In the genomic region with DNA sequence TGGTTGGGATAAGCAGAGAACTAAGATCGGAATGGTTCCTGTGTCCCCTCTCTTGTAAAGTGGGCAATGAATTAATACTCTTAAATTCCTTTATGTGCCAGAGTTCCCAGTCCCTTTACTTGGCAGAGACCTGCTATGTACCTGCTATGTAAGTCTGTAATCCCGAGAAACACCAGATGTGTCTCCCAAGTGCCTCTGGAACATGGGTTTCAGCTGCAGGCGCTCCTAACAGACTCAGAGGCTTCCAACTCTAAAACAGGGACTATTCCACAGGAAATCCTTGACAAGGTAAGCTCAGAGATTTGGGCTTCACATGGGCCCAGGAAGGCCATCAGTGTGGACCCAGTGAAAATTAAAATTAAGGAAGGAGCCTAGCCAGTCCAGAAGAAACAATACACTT, we compare ENCODE assay signal across 23 cellular contexts.
A peak's percentile ranks its signal among the peaks of the same experiment; 100 is the strongest.
DNase-seq lines count a peak whose midpoint lies in the region; ATAC-seq and TF ChIP-seq lines count a peak whose summit lies in the region.
"Had no signal": no experiment of that assay in that cellular context is flagged by ENCODE, and none has a peak within 500 bp of the region (broad histone marks: within the 10 kb centered on the region; RNA-seq: fewer than 3 reads in every experiment).

No MANE protein-coding gene starts in this region.

- H3K36me3 Mint-ChIP-seq in H9 (ENCODE audit: insufficient read depth in 1 of 3, low read depth in 3 of 3): peaks cover 0 to 14% (median under 1%) of the 10 kb centered on the region in 3 experiments; a peak in 3 of 7 replicates
- H3K36me3 Mint-ChIP-seq: activated naive CD4-positive, alpha-beta T cell treated with anti-CD3 and anti-CD28 coated beads, Interleukin-2, amount 50 U/mL, for 24 hours; IgD-negative memory B cell; type B pancreatic cell had no signal

- H3K27me3 ChIP-seq in BJ (ENCODE audit: control insufficient read depth, insufficient read depth, low read length) (no peaks in the 10 kb centered on the region), H9 (ENCODE audit: insufficient read depth, low read length) (no peaks in the 10 kb centered on the region), gastrocnemius medialis (no peaks in the 10 kb centered on the region)
- H3K27me3 ChIP-seq: esophagus muscularis mucosa, stomach had no signal

- peaks cover 43 to 70% of the 10 kb centered on the region in 2 experiments for H3K4me1 Mint-ChIP-seq in H9
- H3K4me1 Mint-ChIP-seq: activated naive CD4-positive, alpha-beta T cell treated with anti-CD3 and anti-CD28 coated beads, Interleukin-2, amount 50 U/mL, for 24 hours; CD8-positive, alpha-beta memory T cell had no signal

- peaks cover 4% of the 10 kb centered on the region; the same call in 1 of the 2 replicates for H3K4me1 ChIP-seq in H9 (ENCODE audit: insufficient read depth, low read length)
- peaks cover 38 to 43% of the 10 kb centered on the region in 2 donors for H3K4me1 ChIP-seq in gastrocnemius medialis
- H3K4me1 ChIP-seq: stomach had no signal

- no peak overlapping the region for H3K14ac ChIP-seq in H9 (ENCODE audit: insufficient read depth, low read length)

- no peak for TF ChIP-seq POLR2A in gastrocnemius medialis (IDR thresholded peaks at IDR 0.05)

- no peak overlapping the region for H4K8ac ChIP-seq in H9 (replicated peaks; ENCODE audit: insufficient read length, low read depth, low read length)

- TF ChIP-seq CTCF in BJ (IDR thresholded peaks at IDR 0.05; ENCODE audit: insufficient read depth, low read depth, low read length): peak; percentile 8; the same call in 1 of the 2 replicates
- TF ChIP-seq CTCF in H9 (conservative IDR thresholded peaks at IDR 0.05): peak; percentile 38; the same call in 2 of the 3 replicates
- TF ChIP-seq CTCF in choroid plexus epithelial cell (conservative IDR thresholded peaks at IDR 0.05; ENCODE audit: low read depth, low read length): peak; percentile 7
- TF ChIP-seq CTCF in gastrocnemius medialis (IDR thresholded peaks at IDR 0.05 in 4 of 5, conservative IDR thresholded peaks at IDR 0.05 in 1 of 5): no peak

- no peak overlapping the region for H3K23ac ChIP-seq in H9 (ENCODE audit: insufficient read length, low read depth, low read length)

- H3K36me3 ChIP-seq in BJ (ENCODE audit: control insufficient read depth, insufficient read depth, low read length) (no peaks in the 10 kb centered on the region), gastrocnemius medialis (no peaks in the 10 kb centered on the region)
- H3K36me3 ChIP-seq: esophagus muscularis mucosa, stomach had no signal

- ATAC-seq in HG03139 (IDR thresholded peaks at IDR 0.05; ENCODE audit: unreplicated experiment): no peak
- no peak for ATAC-seq in gastrocnemius medialis

- H3K27me3 Mint-ChIP-seq in H9 (ENCODE audit: low read depth): no peaks in the 10 kb centered on the region; the same call in 1 of the 2 replicates
- H3K27me3 Mint-ChIP-seq: activated naive CD4-positive, alpha-beta T cell treated with anti-CD3 and anti-CD28 coated beads, Interleukin-2, amount 50 U/mL, for 24 hours; IgD-negative memory B cell; type B pancreatic cell had no signal

- H2BK120ac ChIP-seq in H9 (ENCODE audit: low read depth, low read length, poor library complexity, severe bottlenecking): no peak overlapping the region

- no peak overlapping the region for H3K4ac ChIP-seq in H9 (ENCODE audit: low read depth, low read length)

- H2BK5ac ChIP-seq in H9 (ENCODE audit: insufficient read length, low read length): no peak overlapping the region

- H3K79me2 ChIP-seq in H9 (ENCODE audit: insufficient read depth, low read length): no peaks in the 10 kb centered on the region

- no peaks in the 10 kb centered on the region for H3K79me1 ChIP-seq in H9 (ENCODE audit: insufficient read depth, low read depth, low read length, poor library complexity, severe bottlenecking)

- H3K4me3 Mint-ChIP-seq in H9: no peak overlapping the region
- H3K4me3 Mint-ChIP-seq: activated naive CD4-positive, alpha-beta T cell treated with anti-CD3 and anti-CD28 coated beads, Interleukin-2, amount 50 U/mL, for 24 hours; CD8-positive, alpha-beta memory T cell; HFFc6; IgD-negative memory B cell; type B pancreatic cell had no signal

- no peaks in the 10 kb centered on the region for H3K23me2 ChIP-seq in H9 (ENCODE audit: insufficient read length, low read depth, low read length, poor library complexity, severe bottlenecking)

- H2AK5ac ChIP-seq in H9 (ENCODE audit: insufficient read length, low read length): no peak overlapping the region

- no peak overlapping the region for H3K4me2 ChIP-seq in H9 (ENCODE audit: insufficient read depth, insufficient read length, low read length)

- CTCF ChIA-PET in BJ (lab: Yijun Ruan, JAX): interaction anchor here (0.9 kb wide), 1 partner anchor 8 kb away, joined by 3 read pairs; no protein-coding TSS in a partner anchor

- no peak overlapping the region for H3K4me3 ChIP-seq in BJ (ENCODE audit: low read depth, low read length)
- no peak overlapping the region for H3K4me3 ChIP-seq in choroid plexus epithelial cell (ENCODE audit: low read depth, low read length)
- no peak overlapping the region for H3K4me3 ChIP-seq in gastrocnemius medialis
- H3K4me3 ChIP-seq: esophagus muscularis mucosa, stomach had no signal

- WGBS in H9 (ENCODE audit: extremely low coverage, insufficient read length, low lambda C conversion rate): no CpG with 5 or more reads among the region's 3 CpGs

- peak overlapping the region in 2 of 3 experiments; percentile 53 to 80; a peak in 3 of 7 replicates for H3K27ac Mint-ChIP-seq in H9
- H3K27ac Mint-ChIP-seq: CD8-positive, alpha-beta memory T cell; HFFc6; IgD-negative memory B cell; type B pancreatic cell had no signal

- H3K56ac ChIP-seq in H9 (ENCODE audit: insufficient read length, low read depth, low read length): no peak overlapping the region

- H2BK20ac ChIP-seq in H9 (ENCODE audit: low read depth, low read length, poor library complexity, severe bottlenecking): no peak overlapping the region

- H3K18ac ChIP-seq in H9 (ENCODE audit: insufficient read length, low read depth, low read length): no peak overlapping the region

- no peak overlapping the region for H2BK12ac ChIP-seq in H9 (ENCODE audit: insufficient read length, low read depth, low read length)

- no peak overlapping the region for H2AFZ ChIP-seq in H9 (ENCODE audit: low read length)

- H3K27ac ChIP-seq in H9 (ENCODE audit: insufficient read length, low read depth, low read length): no peak overlapping the region
- peak overlapping the region in 1 of 4 donors; percentile 83 for H3K27ac ChIP-seq in gastrocnemius medialis
- H3K27ac ChIP-seq: esophagus muscularis mucosa, HL-60, stomach had no signal

- no peaks in the 10 kb centered on the region for H4K20me1 ChIP-seq in H9 (ENCODE audit: control insufficient read depth, insufficient read depth, insufficient read length)

- in situ Hi-C loops in gastrocnemius medialis (cut with MboI; ENCODE audit: low sequenced_read_pairs in 4 of 4): no loop called here

- no peaks in the 10 kb centered on the region; a peak in 2 of 5 replicates for H3K9me3 Mint-ChIP-seq in H9
- H3K9me3 Mint-ChIP-seq: activated naive CD4-positive, alpha-beta T cell treated with anti-CD3 and anti-CD28 coated beads, Interleukin-2, amount 50 U/mL, for 24 hours; CD8-positive, alpha-beta memory T cell; IgD-negative memory B cell had no signal

- H4K91ac ChIP-seq in H9 (ENCODE audit: insufficient read length, low read depth, low read length): no peak overlapping the region

- POLR2A ChIA-PET in BJ (lab: Charles Lee): no interaction called here

- no peak overlapping the region for H4K5ac ChIP-seq in H9 (ENCODE audit: insufficient read length, low read depth, low read length)

- H3K9me3 ChIP-seq in H9 (ENCODE audit: control insufficient read depth, low read depth, low read length): no peaks in the 10 kb centered on the region
- no peaks in the 10 kb centered on the region for H3K9me3 ChIP-seq in gastrocnemius medialis
- H3K9me3 ChIP-seq: esophagus muscularis mucosa, stomach had no signal

- H2BK15ac ChIP-seq in H9 (ENCODE audit: low read depth, low read length): no peak overlapping the region

- intact Hi-C loops in gastrocnemius medialis (cut with DNase I; ENCODE audit: low total_unique reads): loop anchor here (5.0 to 10.0 kb wide), 2 partner anchors 115 to 468 kb away; partner anchors contain the start of gene PLCL2

- no peak overlapping the region for H3K9ac ChIP-seq in H9 (ENCODE audit: extremely low read depth, insufficient read length, low read length)

- DNase-seq in BJ (ENCODE audit: low read depth): no peak
- DNase-seq in H9: peak; percentile 35
- DNase-seq in choroid plexus epithelial cell (ENCODE audit: low read depth): peak; percentile 24
- peak; percentile 37 for DNase-seq in iPS-NIHi11 (ENCODE audit: low spot score)
- no peak for DNase-seq in middle frontal gyrus (ENCODE audit: extremely low spot score, low spot score)
- DNase-seq in NCI-H510A (lab: John Stamatoyannopoulos, UW): no peak
- DNase-seq in gastrocnemius medialis: no peak
- DNase-seq: activated CD4-positive, CD25-positive, alpha-beta regulatory T cell treated with anti-CD3 and anti-CD28 coated beads, Interleukin-2, amount 50 U/mL, for 72 hours; aorta; CD8-positive, alpha-beta memory T cell; cerebellar nuclear complex; effector CD4-positive, alpha-beta T cell; HFFc6; NCI-H146; occipital lobe; stimulated activated CD4-positive, alpha-beta T cell treated with anti-CD3 and anti-CD28 coated beads, Interleukin-4, amount 100 ng/mL, for 4 hours; stomach had no signal

- no peak overlapping the region for H3T11ph ChIP-seq in H9 (ENCODE audit: low read length)

Comparison
In these comparisons a context has a peak if more than half of its experiments do, and no peak if none do; other contexts are left out.
1. DNase-seq: peak in H9 (single experiment), choroid plexus epithelial cell (single experiment) and iPS-NIHi11 (single experiment); none in BJ (single experiment), middle frontal gyrus (single experiment), NCI-H510A (single experiment) and gastrocnemius medialis (0 of 2).
2. CTCF ChIP-seq: peak in BJ (single experiment), H9 (single experiment) and choroid plexus epithelial cell (single experiment); none in gastrocnemius medialis (0 of 5).